8 cellular contexts compared by ENCODE assay signal in genomic region chr5:116652196-116652729, GRCh38.
DNase-seq lines count a peak whose midpoint lies in the region; ATAC-seq, FAIRE-seq and TF ChIP-seq lines count a peak whose summit lies in the region.

No MANE protein-coding gene starts in this region.

- H3K4me3 ChIP-seq in mesenchymal stem cell (ENCODE audit: insufficient read depth in 1 of 2, low read depth in 1 of 2, low read length in 2 of 2): no peak overlapping the region

- no peak overlapping the region for H2BK15ac ChIP-seq in mesenchymal stem cell (ENCODE audit: low read depth, poor library complexity, severe bottlenecking)

- no peak overlapping the region for H3K4me2 ChIP-seq in mesenchymal stem cell (ENCODE audit: low read length, poor library complexity, severe bottlenecking)

- no peak overlapping the region for H2BK5ac ChIP-seq in mesenchymal stem cell (ENCODE audit: low read depth, low read length, poor library complexity, severe bottlenecking)

- H4K8ac ChIP-seq in mesenchymal stem cell (ENCODE audit: low read length): no peak overlapping the region

- H3K23ac ChIP-seq in mesenchymal stem cell (ENCODE audit: low read length in 2 of 2): no peak overlapping the region

- H3K4me1 ChIP-seq in mesenchymal stem cell (ENCODE audit: control insufficient read depth, insufficient read depth, low read depth, low read length): no peaks in the 10 kb centered on the region

- H2BK12ac ChIP-seq in mesenchymal stem cell (ENCODE audit: low read length in 2 of 2): no peak overlapping the region

- H2AFZ ChIP-seq in mesenchymal stem cell (ENCODE audit: low read depth, low read length): no peak overlapping the region

- no peak overlapping the region for H3K4ac ChIP-seq in mesenchymal stem cell (ENCODE audit: low read depth in 1 of 2, low read length in 2 of 2)

- no peak for TF ChIP-seq POLR2A in H54 (IDR thresholded peaks at IDR 0.05; ENCODE audit: low read depth, low read length)

- peaks cover 0 to 4% of the 10 kb centered on the region in 2 experiments for H3K27me3 ChIP-seq in mesenchymal stem cell (ENCODE audit: control insufficient read depth in 1 of 2, insufficient read depth in 1 of 2, low read length in 2 of 2)

- no peak overlapping the region for H3K27ac ChIP-seq in mesenchymal stem cell (ENCODE audit: low read length, poor library complexity, severe bottlenecking)

- no peak overlapping the region for H3K18ac ChIP-seq in mesenchymal stem cell (ENCODE audit: low read depth in 1 of 2, low read length in 2 of 2)

- H2BK120ac ChIP-seq in mesenchymal stem cell (ENCODE audit: low read depth, low read length): no peak overlapping the region

- 11% methylated on average over 7 of the region's 7 CpGs for whole genome bisulfite sequencing in mesenchymal stem cell

- no peaks in the 10 kb centered on the region for H3K79me1 ChIP-seq in mesenchymal stem cell (replicated peaks; ENCODE audit: low read length, poor library complexity, severe bottlenecking)

- H4K91ac ChIP-seq in mesenchymal stem cell (ENCODE audit: low read length): no peak overlapping the region

- peak overlapping the region; percentile 40 for H3K9ac ChIP-seq in mesenchymal stem cell (ENCODE audit: low read length)

- ATAC-seq in GM21526 (IDR thresholded peaks at IDR 0.05; ENCODE audit: low FRiP score, unreplicated experiment) (peak; percentile 87), HG02973 (IDR thresholded peaks at IDR 0.05; ENCODE audit: unreplicated experiment) (no peak)

- H2AK5ac ChIP-seq in mesenchymal stem cell (ENCODE audit: low read length, severe bottlenecking): no peak overlapping the region

- FAIRE-seq in H54 (lab: Jason Lieb, UNC): no peak

- no peaks in the 10 kb centered on the region for H3K36me3 ChIP-seq in mesenchymal stem cell (ENCODE audit: control insufficient read depth in 1 of 2, insufficient read depth in 2 of 2, low read depth in 1 of 2, low read length in 2 of 2)

- DNase-seq in C1 segment of cervical spinal cord (lab: John Stamatoyannopoulos, UW): peak in 12 of 14 donors; percentile 16 to 86 (median 67)
- DNase-seq in HuH-7 (ENCODE audit: low spot score): peak; percentile 36
- peak; percentile 8 for DNase-seq in cerebellum (ENCODE audit: low spot score)
- peak; percentile 87 for DNase-seq in mesenchymal stem cell
- DNase-seq in D341Med (ENCODE audit: low spot score): no peak
- DNase-seq in H54 (ENCODE audit: insufficient read length, low spot score): no peak

- no peak overlapping the region for H3K14ac ChIP-seq in mesenchymal stem cell (ENCODE audit: low read length in 2 of 2)

- H3K9me3 ChIP-seq in mesenchymal stem cell (ENCODE audit: control insufficient read depth, low read length): no peaks in the 10 kb centered on the region

Comparison
In these comparisons a context has a peak if more than half of its experiments do, and no peak if none do; other contexts are left out.
1. DNase-seq: peak in C1 segment of cervical spinal cord (12 of 14), HuH-7 (single experiment), cerebellum (single experiment) and mesenchymal stem cell (single experiment); none in D341Med (single experiment) and H54 (single experiment).